In genomic region chr22:25383892-25384291, GRCh38 we compare ENCODE assay signal across 22 cellular contexts.
A peak's percentile ranks its signal among the peaks of the same experiment; 100 is the strongest.
DNase-seq lines count a peak whose midpoint lies in the region; ATAC-seq, FAIRE-seq and TF ChIP-seq lines count a peak whose summit lies in the region.
"Had no signal": no experiment of that assay in that cellular context is flagged by ENCODE, and none has a peak within 500 bp of the region (broad histone marks: within the 10 kb centered on the region; RNA-seq: fewer than 3 reads in every experiment).

No MANE protein-coding gene starts in this region.

- H3K9me3 ChIP-seq in H1 (ENCODE audit: insufficient read depth in 2 of 2, low read depth in 1 of 2, low read length in 1 of 2): no peaks in the 10 kb centered on the region
- no peaks in the 10 kb centered on the region for H3K9me3 ChIP-seq in neural progenitor cell (ENCODE audit: low read depth)
- H3K9me3 ChIP-seq: Caco-2 had no signal

- 0 out of 8 replicates have a peak, but pooled peaks cover 0 to 5% (median 0%) of the 10 kb centered on the region in 4 experiments for H3K36me3 ChIP-seq in H1 (ENCODE audit: control insufficient read depth in 2 of 4, insufficient read depth in 4 of 4, low read length in 3 of 4)
- H3K36me3 ChIP-seq in neural progenitor cell: no peaks in the 10 kb centered on the region

- peaks cover 15% of the 10 kb centered on the region; the same call in 1 of the 2 replicates for H3K79me1 ChIP-seq in H1 (ENCODE audit: low read depth, low read length)

- H3K4me1 ChIP-seq in H1 (replicated peaks in 1 of 4; ENCODE audit: control insufficient read depth in 3 of 4, insufficient read depth in 4 of 4, low read length in 3 of 4) (peaks cover 14 to 44% (median 35%) of the 10 kb centered on the region in 4 experiments), neural progenitor cell (peaks cover 16% of the 10 kb centered on the region)
- H3K4me1 ChIP-seq: Caco-2 had no signal

- no peak overlapping the region for H3K4me3 ChIP-seq in H1 (ENCODE audit: extremely low read depth in 1 of 4, insufficient read depth in 2 of 4, low read depth in 3 of 4, low read length in 4 of 4)
- no peak overlapping the region for H3K4me3 ChIP-seq in neural progenitor cell

- peaks cover 0 to 50% of the 10 kb centered on the region in 2 experiments; a peak in 2 of 4 replicates for H3K79me2 ChIP-seq in H1 (ENCODE audit: control insufficient read depth in 1 of 2, insufficient read depth in 2 of 2, low read length in 2 of 2)
- H3K79me2 ChIP-seq in neural progenitor cell (ENCODE audit: low read depth): no peaks in the 10 kb centered on the region

- H3K27ac Mint-ChIP-seq in activated CD4-positive, alpha-beta T cell treated with anti-CD3 and anti-CD28 coated beads, Interleukin-2, amount 10 ng/mL, durations not matched to agents 7 days and 5 days: peak overlapping the region; percentile 31
- peak overlapping the region; percentile 92 for H3K27ac Mint-ChIP-seq in neural progenitor cell
- H3K27ac Mint-ChIP-seq in stimulated activated naive CD8-positive, alpha-beta T cell treated with anti-CD3 and anti-CD28 coated beads, Interleukin-15, amount 100 ng/mL, for 72 hours: no peak overlapping the region
- H3K27ac Mint-ChIP-seq: B cell; CD4-positive, alpha-beta T cell had no signal

- H3K9me3 Mint-ChIP-seq in activated CD4-positive, alpha-beta T cell treated with anti-CD3 and anti-CD28 coated beads, Interleukin-2, amount 10 ng/mL, durations not matched to agents 7 days and 5 days: no peaks in the 10 kb centered on the region
- no peaks in the 10 kb centered on the region for H3K9me3 Mint-ChIP-seq in neural progenitor cell
- no peaks in the 10 kb centered on the region for H3K9me3 Mint-ChIP-seq in stimulated activated naive CD8-positive, alpha-beta T cell treated with anti-CD3 and anti-CD28 coated beads, Interleukin-15, amount 100 ng/mL, for 72 hours
- H3K9me3 Mint-ChIP-seq: CD4-positive, alpha-beta T cell had no signal

- peak overlapping the region; percentile 98 for H2BK15ac ChIP-seq in H1 (ENCODE audit: low read length)

- peak overlapping the region; percentile 21 for H4K5ac ChIP-seq in H1 (ENCODE audit: insufficient read length, low read depth, low read length)

- H3K4me1 Mint-ChIP-seq in activated CD4-positive, alpha-beta T cell treated with anti-CD3 and anti-CD28 coated beads, Interleukin-2, amount 10 ng/mL, durations not matched to agents 7 days and 5 days: peaks cover 36% of the 10 kb centered on the region
- H3K4me1 Mint-ChIP-seq in neural progenitor cell: peaks cover 40% of the 10 kb centered on the region
- H3K4me1 Mint-ChIP-seq in stimulated activated naive CD8-positive, alpha-beta T cell treated with anti-CD3 and anti-CD28 coated beads, Interleukin-15, amount 100 ng/mL, for 72 hours: peaks cover 54% of the 10 kb centered on the region

- DNase-seq in activated CD4-positive, alpha-beta T cell treated with anti-CD3 and anti-CD28 coated beads, Interleukin-2, amount 10 ng/mL, durations not matched to agents 7 days and 5 days: no peak
- no peak for DNase-seq in activated CD4-positive, alpha-beta T cell treated with anti-CD3 and anti-CD28 coated beads for 48 hours
- DNase-seq in H1 (ENCODE audit: low read depth in 1 of 2, low spot score in 2 of 2) (no peak), neural progenitor cell (ENCODE audit: low spot score) (no peak), SW 1271 (lab: John Stamatoyannopoulos, UW) (no peak), cerebellum (ENCODE audit: low spot score) (no peak)
- DNase-seq in stimulated activated naive CD8-positive, alpha-beta T cell treated with anti-CD3 and anti-CD28 coated beads, Interleukin-15, amount 100 ng/mL, for 72 hours: no peak
- DNase-seq: 8988T; Caco-2; CD4-positive, alpha-beta T cell; DMS153; GF-D8; KG1; MV-4-11; NCI-H1694 treated with DMSO at 0.1 percent for 48 hours; NCI-H510A; NCI-H774; OCI-M1; Right ventricle myocardium superior had no signal

- peak overlapping the region; percentile 70 for H4K8ac ChIP-seq in H1 (ENCODE audit: extremely low read depth, insufficient read depth, low read length)

- no peaks in the 10 kb centered on the region for H3F3A ChIP-seq in neural progenitor cell (ENCODE audit: low read depth)

- WGBS in H1 (ENCODE audit: extremely low coverage in 1 of 2, insufficient coverage in 1 of 2, insufficient read length in 1 of 2, insufficient replicate concordance in 2 of 2, low coverage in 1 of 2, low lambda C conversion rate in 2 of 2, missing lambda C conversion rate in 1 of 2), 2 experiments: 93% methylated on average over 18 of the region's 18 CpGs; no CpG with 5 or more reads in 1 of the 2 experiments

- H3K4me2 ChIP-seq in H1 (ENCODE audit: insufficient read depth in 1 of 2, low read depth in 2 of 2, low read length in 2 of 2) (no peak overlapping the region), neural progenitor cell (no peak overlapping the region)

- no peak overlapping the region for H3K4me3 Mint-ChIP-seq in activated CD4-positive, alpha-beta T cell treated with anti-CD3 and anti-CD28 coated beads, Interleukin-2, amount 10 ng/mL, durations not matched to agents 7 days and 5 days
- peak overlapping the region; percentile 48 for H3K4me3 Mint-ChIP-seq in neural progenitor cell
- H3K4me3 Mint-ChIP-seq in stimulated activated naive CD8-positive, alpha-beta T cell treated with anti-CD3 and anti-CD28 coated beads, Interleukin-15, amount 100 ng/mL, for 72 hours: no peak overlapping the region
- H3K4me3 Mint-ChIP-seq: B cell; CD4-positive, alpha-beta T cell had no signal

- TF ChIP-seq EP300 in H1 (IDR thresholded peaks at IDR 0.05; ENCODE audit: borderline replicate concordance in 1 of 2, low read depth in 2 of 2, low read length in 2 of 2): no peak

- H3K9ac ChIP-seq in H1 (replicated peaks in 1 of 4; ENCODE audit: extremely low read depth in 1 of 4, low read depth in 3 of 4, low read length in 3 of 4) (no peak overlapping the region; a peak in 1 of 7 replicates), neural progenitor cell (no peak overlapping the region)

- TF ChIP-seq CTCF in H1 (IDR thresholded peaks at IDR 0.05; ENCODE audit: control extremely low read depth in 1 of 3, insufficient read depth in 1 of 3, low read depth in 1 of 3, low read length in 3 of 3) (no peak), neural progenitor cell (IDR thresholded peaks at IDR 0.05) (no peak)

- no peak overlapping the region for H2BK120ac ChIP-seq in H1 (replicated peaks; ENCODE audit: low read depth, low read length)

- peak overlapping the region; percentile 84 for H4K91ac ChIP-seq in H1 (replicated peaks; ENCODE audit: insufficient read length, low read length)

- no peak for ATAC-seq in HG03432 (IDR thresholded peaks at IDR 0.05; ENCODE audit: unreplicated experiment)
- no peak for ATAC-seq in stimulated activated naive CD8-positive, alpha-beta T cell treated with anti-CD3 and anti-CD28 coated beads, Interleukin-15, amount 100 ng/mL, for 72 hours

- H2BK5ac ChIP-seq in H1 (ENCODE audit: low read depth, low read length): peak overlapping the region; percentile 44; the same call in 1 of the 2 replicates

- no peak overlapping the region for H3K56ac ChIP-seq in H1 (replicated peaks; ENCODE audit: insufficient read length, low read depth, low read length)

- no peak overlapping the region for H3K14ac ChIP-seq in H1 (ENCODE audit: insufficient read length)

- H2AK5ac ChIP-seq in H1 (ENCODE audit: low read depth, low read length): peak overlapping the region; percentile 86; the same call in 1 of the 2 replicates

- H3K18ac ChIP-seq in H1 (ENCODE audit: extremely low read depth, low read length): no peak overlapping the region; the same call in 1 of the 2 replicates

- peaks cover 2% of the 10 kb centered on the region; the same call in 1 of the 2 replicates for H3K23me2 ChIP-seq in H1 (ENCODE audit: low read depth, low read length)

- no peaks in the 10 kb centered on the region for H3K27me3 Mint-ChIP-seq in activated CD4-positive, alpha-beta T cell treated with anti-CD3 and anti-CD28 coated beads, Interleukin-2, amount 10 ng/mL, durations not matched to agents 7 days and 5 days
- H3K27me3 Mint-ChIP-seq in neural progenitor cell (ENCODE audit: insufficient read depth, low read depth): peaks cover 2% of the 10 kb centered on the region
- H3K27me3 Mint-ChIP-seq in stimulated activated naive CD8-positive, alpha-beta T cell treated with anti-CD3 and anti-CD28 coated beads, Interleukin-15, amount 100 ng/mL, for 72 hours: no peaks in the 10 kb centered on the region
- H3K27me3 Mint-ChIP-seq: B cell; CD4-positive, alpha-beta T cell had no signal

- peak overlapping the region; percentile 86; the same call in 1 of the 2 replicates for H2BK20ac ChIP-seq in H1 (ENCODE audit: low read length)

- FAIRE-seq in H1 (lab: Jason Lieb, UNC): no peak
- FAIRE-seq: GM19239 had no signal

- peaks cover 6% of the 10 kb centered on the region for H3K36me3 Mint-ChIP-seq in activated CD4-positive, alpha-beta T cell treated with anti-CD3 and anti-CD28 coated beads, Interleukin-2, amount 10 ng/mL, durations not matched to agents 7 days and 5 days (ENCODE audit: low read depth)
- H3K36me3 Mint-ChIP-seq in neural progenitor cell: no peaks in the 10 kb centered on the region

- H2BK12ac ChIP-seq in H1 (ENCODE audit: low read depth, low read length): no peak overlapping the region

- H3K27ac ChIP-seq in H1 (ENCODE audit: low read depth, low read length): no peak overlapping the region
- no peak overlapping the region for H3K27ac ChIP-seq in neural progenitor cell

- no peak for TF ChIP-seq POLR2A in H1 (IDR thresholded peaks at IDR 0.05; ENCODE audit: control extremely low read depth in 1 of 2, low read depth in 2 of 2, low read length in 2 of 2)

- no peak overlapping the region for H3K23ac ChIP-seq in H1 (ENCODE audit: insufficient read length)

- H2AFZ ChIP-seq in H1 (ENCODE audit: low read length) (no peak overlapping the region), neural progenitor cell (replicated peaks) (no peak overlapping the region)

- TF ChIP-seq RAD21 in H1 (IDR thresholded peaks at IDR 0.05 in 1 of 2, conservative IDR thresholded peaks at IDR 0.05 in 1 of 2; ENCODE audit: low read depth in 2 of 2, low read length in 2 of 2): no peak

- CTCF ChIA-PET in activated CD4-positive, alpha-beta T cell treated with anti-CD3 and anti-CD28 coated beads, Interleukin-2, amount 10 ng/mL, durations not matched to agents 7 days and 5 days (lab: Charles Lee): no interaction called here
- CTCF ChIA-PET in H1 (lab: Charles Lee; ENCODE audit: partially characterized antibody): interaction anchor here (0.8 to 3.3 kb wide), 3 partner anchors 22 to 43 kb away, joined by 3 to 12 read pairs (median 5); no protein-coding TSS in a partner anchor

- peaks cover 2 to 15% of the 10 kb centered on the region in 2 experiments for H4K20me1 ChIP-seq in H1 (replicated peaks in 1 of 2; ENCODE audit: control insufficient read depth in 1 of 2, insufficient read depth in 2 of 2, low read length in 2 of 2)
- H4K20me1 ChIP-seq in neural progenitor cell (ENCODE audit: low read depth): peaks cover 46% of the 10 kb centered on the region

- POLR2A ChIA-PET in activated CD4-positive, alpha-beta T cell treated with anti-CD3 and anti-CD28 coated beads, Interleukin-2, amount 10 ng/mL, durations not matched to agents 7 days and 5 days (lab: Charles Lee): no interaction called here
- POLR2A ChIA-PET in H1 (lab: Charles Lee; ENCODE audit: partially characterized antibody): interaction anchor here (1.1 to 1.2 kb wide), 2 partner anchors 8 to 20 kb away, joined by 3 read pairs; no protein-coding TSS in a partner anchor

- no peak overlapping the region for H3K4ac ChIP-seq in H1 (replicated peaks; ENCODE audit: insufficient read length, low read depth, low read length)

- H3K27me3 ChIP-seq in H1 (replicated peaks in 1 of 4; ENCODE audit: control insufficient read depth in 3 of 4, extremely low read depth in 1 of 4, insufficient read depth in 3 of 4, low read length in 3 of 4) (no peaks in the 10 kb centered on the region), neural progenitor cell (no peaks in the 10 kb centered on the region)

Comparison
In these comparisons a context has a peak if more than half of its experiments do, and no peak if none do; other contexts are left out.
1. H3K27ac Mint-ChIP-seq: peak in activated CD4-positive, alpha-beta T cell treated with anti-CD3 and anti-CD28 coated beads, Interleukin-2, amount 10 ng/mL, durations not matched to agents 7 days and 5 days (single experiment) and neural progenitor cell (single experiment); none in stimulated activated naive CD8-positive, alpha-beta T cell treated with anti-CD3 and anti-CD28 coated beads, Interleukin-15, amount 100 ng/mL, for 72 hours (0 of 2).